In the genomic region with DNA sequence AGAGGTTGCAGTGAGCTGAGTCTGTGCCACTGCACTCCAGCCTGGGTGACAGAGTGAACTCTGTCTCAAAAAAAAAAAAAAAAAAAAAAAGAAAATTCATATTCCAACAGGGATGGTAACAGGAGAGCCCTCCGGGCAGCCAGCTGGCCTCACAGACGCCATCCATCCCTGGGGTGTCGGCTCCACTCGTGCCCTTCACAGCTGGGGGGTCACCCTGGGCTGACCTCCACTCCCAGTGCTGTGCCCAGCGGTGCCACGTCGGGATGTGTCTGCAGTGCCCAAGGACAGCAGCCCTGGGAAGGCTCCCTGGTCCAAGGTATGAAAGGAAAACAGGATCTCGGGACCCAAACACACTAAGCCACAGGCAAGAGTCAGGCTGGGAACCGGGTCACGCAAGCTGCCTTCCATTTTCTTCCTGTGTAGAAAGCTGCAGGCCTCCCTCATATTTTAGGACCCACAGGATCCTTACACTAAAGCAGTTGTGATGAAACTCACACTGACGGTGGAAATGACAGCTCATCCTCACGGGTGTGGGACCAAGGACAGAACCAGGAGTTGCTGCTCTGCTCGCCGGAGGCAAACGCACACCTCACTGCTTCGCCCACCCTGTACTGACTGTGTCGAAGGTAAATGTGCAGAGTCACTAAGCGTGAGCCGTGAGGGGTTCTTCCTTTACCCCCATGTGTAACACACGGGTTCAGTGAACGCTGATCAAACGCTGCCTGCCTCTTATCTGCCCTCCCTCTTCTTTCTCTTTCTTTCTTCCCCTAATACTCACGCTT, we compare ENCODE assay signal across 9 cellular contexts. TPM values are rescaled to one million over a fixed set of nuclear protein-coding genes. Genes with fewer than 3 reads are reported as not detected.
DNase-seq lines count a peak whose midpoint lies in the region; ATAC-seq, FAIRE-seq and TF ChIP-seq lines count a peak whose summit lies in the region.
"Had no signal": no experiment of that assay in that cellular context is flagged by ENCODE, and none has a peak within 500 bp of the region (broad histone marks: within the 10 kb centered on the region; RNA-seq: fewer than 3 reads in every experiment).

No MANE protein-coding gene starts in this region.

- peaks cover 8% of the 10 kb centered on the region for H3K36me3 Mint-ChIP-seq in activated T-helper 1 cell treated with anti-CD3 and anti-CD28 coated beads, Interleukin-12 subunit alpha, Interleukin-12 subunit beta, Interleukin-2, Interleukin-4 antibody, amounts not matched to agents 30 ng/mL and 10 ng/mL and 1 ng/mL, durations not matched to agents 14 hours and 24 hours and 36 hours (ENCODE audit: low read depth)

- peak overlapping the region; percentile 98 for H3K4me2 ChIP-seq in HepG2 (ENCODE audit: low read depth, low read length)

- H3K27ac ChIP-seq in HepG2 (ENCODE audit: extremely low read length, insufficient read depth, low read length) = peak overlapping the region; percentile 98
- H3K27ac ChIP-seq in suprapubic skin = peak overlapping the region; percentile 49
- no peak overlapping the region for H3K27ac ChIP-seq in tibial artery

- ATAC-seq in HepG2 (peak; percentile 14), GM21737 (IDR thresholded peaks at IDR 0.05; ENCODE audit: unreplicated experiment) (no peak), GM19452 (IDR thresholded peaks at IDR 0.05; ENCODE audit: unreplicated experiment) (no peak)

- peak; percentile 4 for FAIRE-seq in HepG2 (lab: Jason Lieb, UNC)

- H3K4me3 ChIP-seq in HepG2 (replicated peaks in 1 of 3; ENCODE audit: insufficient read depth in 1 of 3, low read depth in 2 of 3, low read length in 3 of 3) (peak overlapping the region; percentile 55 to 82 (median 60)), suprapubic skin (no peak overlapping the region), tibial artery (no peak overlapping the region)
- H3K4me3 ChIP-seq: thyroid gland had no signal

- peaks cover 58% of the 10 kb centered on the region for H3K4me1 Mint-ChIP-seq in activated T-helper 1 cell treated with anti-CD3 and anti-CD28 coated beads, Interleukin-12 subunit alpha, Interleukin-12 subunit beta, Interleukin-2, Interleukin-4 antibody, amounts not matched to agents 30 ng/mL and 10 ng/mL and 1 ng/mL, durations not matched to agents 14 hours and 24 hours and 36 hours (ENCODE audit: low read depth)

- intact Hi-C loops in activated T-helper 1 cell treated with anti-CD3 and anti-CD28 coated beads, Interleukin-12 subunit alpha, Interleukin-12 subunit beta, Interleukin-2, Interleukin-4 antibody, amounts not matched to agents 30 ng/mL and 10 ng/mL and 1 ng/mL, durations not matched to agents 14 hours and 24 hours and 36 hours (cut with micrococcal nuclease) = loop anchor here (10.0 kb wide), 2 partner anchors 212 to 688 kb away; a partner anchor contains a TSS
- intact Hi-C loops in HepG2 (cut with micrococcal nuclease; ENCODE audit: unreplicated experiment) = loop anchor here (1.0 to 2.0 kb wide), 2 partner anchors 34 to 54 kb away; no protein-coding TSS in a partner anchor
- intact Hi-C loops in tibial artery (cut with DNase I; ENCODE audit: low total_unique reads) = no loop called here

- H3K27me3 ChIP-seq in HepG2 (ENCODE audit: control insufficient read depth in 1 of 2, insufficient read depth in 2 of 2, low read length in 2 of 2) (no peaks in the 10 kb centered on the region; a peak in 1 of 5 replicates), suprapubic skin (no peaks in the 10 kb centered on the region), tibial artery (no peaks in the 10 kb centered on the region)
- H3K27me3 ChIP-seq: thyroid gland had no signal

- H3K9ac ChIP-seq in HepG2 (ENCODE audit: insufficient read depth, low read depth, low read length) = peak overlapping the region; percentile 92

- in situ Hi-C loops in HepG2 (cut with HindIII; ENCODE audit: extremely low pct_ligation_motif_present, low pct_unique_long_range_greater_than_20kb) = loop anchor here (5.0 kb wide), 1 partner anchor 36 kb away; no protein-coding TSS in a partner anchor

- H2AFZ ChIP-seq in HepG2 (ENCODE audit: low read length) = no peak overlapping the region

- CTCF ChIA-PET in HepG2 (lab: Yijun Ruan, JAX; ENCODE audit: low intra/inter-chr PET ratio, low total read pairs) = interaction anchor here (1.8 kb wide), 1 partner anchor 33 kb away, joined by 6 read pairs; no protein-coding TSS in a partner anchor

- peak overlapping the region; percentile 72 for H3K27ac Mint-ChIP-seq in activated T-helper 1 cell treated with anti-CD3 and anti-CD28 coated beads, Interleukin-12 subunit alpha, Interleukin-12 subunit beta, Interleukin-2, Interleukin-4 antibody, amounts not matched to agents 30 ng/mL and 10 ng/mL and 1 ng/mL, durations not matched to agents 14 hours and 24 hours and 36 hours

- WGBS in HepG2 (ENCODE audit: low lambda C conversion rate) = 2% methylated on average over 13 of the region's 23 CpGs
- 76% methylated on average over 23 of the region's 23 CpGs for WGBS in suprapubic skin

- TF ChIP-seq POLR2A in HepG2 (IDR thresholded peaks at IDR 0.05; ENCODE audit: insufficient read depth in 1 of 2, low read depth in 2 of 2, low read length in 2 of 2) (peak in 1 of 2 experiments; percentile 44; a peak in 1 of 4 replicates), suprapubic skin (IDR thresholded peaks at IDR 0.05) (no peak)

- peak; percentile 27 for DNase-seq in stimulated activated CD4-positive, alpha-beta T cell treated with anti-CD3 and anti-CD28 coated beads, Interleukin-15, amount 100 ng/mL, for 24 hours
- DNase-seq in stimulated activated CD4-positive, alpha-beta T cell treated with anti-CD3 and anti-CD28 coated beads, Interleukin-2, amount 100 ng/mL, for 24 hours = no peak
- no peak for DNase-seq in activated T-helper 1 cell treated with anti-CD3 and anti-CD28 coated beads, Interleukin-12 subunit alpha, Interleukin-12 subunit beta, Interleukin-2, Interleukin-4 antibody, amounts not matched to agents 30 ng/mL and 10 ng/mL and 1 ng/mL, durations not matched to agents 14 hours and 24 hours and 36 hours (ENCODE audit: low spot score)
- DNase-seq in HepG2 (ENCODE audit: low spot score) (peak; percentile 21), suprapubic skin (ENCODE audit: low spot score in 2 of 2) (no peak), tibial artery (no peak)
- DNase-seq: thyroid gland had no signal

- peak; percentile 19; the same call in 1 of the 2 replicates for TF ChIP-seq RAD21 in HepG2 (CRISPR knock-in tag; IDR thresholded peaks at IDR 0.05)

- H3K36me3 ChIP-seq in HepG2 (replicated peaks in 1 of 2; ENCODE audit: control insufficient read depth in 1 of 2, insufficient read depth in 2 of 2, low read length in 2 of 2) = peaks cover 1 to 2% of the 10 kb centered on the region in 2 experiments; a peak in 1 of 5 replicates
- no peaks in the 10 kb centered on the region for H3K36me3 ChIP-seq in suprapubic skin
- H3K36me3 ChIP-seq in tibial artery = peaks cover 0 to 4% (median 0%) of the 10 kb centered on the region in 3 donors
- H3K36me3 ChIP-seq: thyroid gland had no signal

- H3K9me3 Mint-ChIP-seq in activated T-helper 1 cell treated with anti-CD3 and anti-CD28 coated beads, Interleukin-12 subunit alpha, Interleukin-12 subunit beta, Interleukin-2, Interleukin-4 antibody, amounts not matched to agents 30 ng/mL and 10 ng/mL and 1 ng/mL, durations not matched to agents 14 hours and 24 hours and 36 hours = no peaks in the 10 kb centered on the region

- TF ChIP-seq EP300 in HepG2 (IDR thresholded peaks at IDR 0.05; ENCODE audit: low read depth in 2 of 2, low read length in 2 of 2) (no peak), HepG2 (CRISPR knock-in tag; IDR thresholded peaks at IDR 0.05; ENCODE audit: borderline replicate concordance) (no peak), suprapubic skin (IDR thresholded peaks at IDR 0.05) (no peak)

- H3K4me1 ChIP-seq in HepG2 (ENCODE audit: insufficient read depth, low read length) (peaks cover 92% of the 10 kb centered on the region), suprapubic skin (peaks cover 85% of the 10 kb centered on the region), tibial artery (peaks cover 0 to 46% (median 20%) of the 10 kb centered on the region in 4 donors)

- POLR2A ChIA-PET in HepG2 (lab: Yijun Ruan, JAX) = interaction anchor here (0.6 to 6.0 kb wide), 19 partner anchors 12 to 836 kb away, joined by 3 to 200 read pairs (median 13); no protein-coding TSS in a partner anchor

- no peak for TF ChIP-seq CTCF in HepG2 (CRISPR knock-in tag; IDR thresholded peaks at IDR 0.05)
- TF ChIP-seq CTCF in suprapubic skin (IDR thresholded peaks at IDR 0.05) = no peak
- no peak for TF ChIP-seq CTCF in tibial artery (IDR thresholded peaks at IDR 0.05)

- H3K79me2 ChIP-seq in HepG2 (ENCODE audit: insufficient read depth, low read length) = peaks cover 68% of the 10 kb centered on the region

- H3K27me3 Mint-ChIP-seq in activated T-helper 1 cell treated with anti-CD3 and anti-CD28 coated beads, Interleukin-12 subunit alpha, Interleukin-12 subunit beta, Interleukin-2, Interleukin-4 antibody, amounts not matched to agents 30 ng/mL and 10 ng/mL and 1 ng/mL, durations not matched to agents 14 hours and 24 hours and 36 hours (ENCODE audit: insufficient read depth) = no peaks in the 10 kb centered on the region

- H3K9me3 ChIP-seq in HepG2 (ENCODE audit: low read length) (no peaks in the 10 kb centered on the region), suprapubic skin (no peaks in the 10 kb centered on the region), tibial artery (no peaks in the 10 kb centered on the region)
- H3K9me3 ChIP-seq: thyroid gland had no signal

- peak overlapping the region; percentile 80 for H3K4me3 Mint-ChIP-seq in activated T-helper 1 cell treated with anti-CD3 and anti-CD28 coated beads, Interleukin-12 subunit alpha, Interleukin-12 subunit beta, Interleukin-2, Interleukin-4 antibody, amounts not matched to agents 30 ng/mL and 10 ng/mL and 1 ng/mL, durations not matched to agents 14 hours and 24 hours and 36 hours

- BruUV-seq in HepG2 (replicated peaks; lab: Mats Ljungman, UMichigan) = TSS peak; percentile 86

- peaks cover 16% of the 10 kb centered on the region; the same call in 1 of the 2 replicates for H4K20me1 ChIP-seq in HepG2 (ENCODE audit: insufficient read depth, low read length)

RNA-seq across cellular contexts. Expression of a gene that starts 5.3 kb away (rescaled TPM):
- total RNA-seq in activated T-helper 1 cell treated with anti-CD3 and anti-CD28 coated beads, Interleukin-12 subunit alpha, Interleukin-12 subunit beta, Interleukin-2, Interleukin-4 antibody, amounts not matched to agents 30 ng/mL and 10 ng/mL and 1 ng/mL, durations not matched to agents 14 hours and 24 hours and 36 hours = 24.4 and 26.6 TPM in 2 replicates
- total RNA-seq in HepG2 (2016; rRNA removed; fragmentation: Illumina TruSeq; extraction: Trizol) (7.4 and 14.0 TPM in 2 replicates), suprapubic skin (10 to 100 TPM in 3 of 4 donors, 1 to 10 TPM in 1; 8.6 to 29.0 (median 21.5) TPM)
- total RNA-seq in HepG2 (2016; cell fraction: cytosol; rRNA removed; fragmentation: Illumina TruSeq; extraction: Trizol; ENCODE audit: low read depth) = 9.5 and 12.5 TPM in 2 replicates
- 5.2 and 15.7 TPM in 2 replicates for total RNA-seq in HepG2 (2016; cell fraction: insoluble cytoplasmic fraction; rRNA removed; fragmentation: Illumina TruSeq; extraction: Trizol)
- 6.9 and 7.7 TPM in 2 replicates for total RNA-seq in HepG2 (2016; cell fraction: membrane; rRNA removed; fragmentation: Illumina TruSeq; extraction: Trizol)
- 21.8 and 25.8 TPM in 2 replicates for total RNA-seq in HepG2 (2016; cell fraction: nucleus; rRNA removed; fragmentation: Illumina TruSeq; extraction: Trizol)
- polyA plus RNA-seq in HepG2 (2011; rRNA removed) = 18.5 and 25.6 TPM in 2 replicates
- polyA plus RNA-seq in HepG2 (2011; cell fraction: cytosol; rRNA removed) = 11.8 and 15.1 TPM in 2 replicates
- 164 and 213 TPM in 2 replicates for polyA plus RNA-seq in HepG2 (2011; cell fraction: nucleus; rRNA removed)
- 28.2 and 30.9 TPM in 2 replicates for polyA plus RNA-seq in HepG2 (2012)
- polyA plus RNA-seq in HepG2 (2016; cell fraction: cytosol; fragmentation: Illumina TruSeq; extraction: Trizol; ENCODE audit: low read depth) = 1.4 and 1.6 TPM in 2 replicates
- polyA plus RNA-seq in HepG2 (2016; cell fraction: insoluble cytoplasmic fraction; fragmentation: Illumina TruSeq; extraction: Trizol; ENCODE audit: low read depth) = 6.3 and 7.6 TPM in 2 replicates
- 3.2 and 3.7 TPM in 2 replicates for polyA plus RNA-seq in HepG2 (2016; cell fraction: membrane; fragmentation: Illumina TruSeq; extraction: Trizol; ENCODE audit: low read depth)
- polyA plus RNA-seq in HepG2 (2016; cell fraction: nucleus; fragmentation: Illumina TruSeq; extraction: Trizol; ENCODE audit: insufficient read depth, low read depth) = 88.5 and 93.5 TPM in 2 replicates
- polyA minus RNA-seq in HepG2 (2011; rRNA and poly(A)+ RNA removed; ENCODE audit: low replicate concordance) = 6.3 and 47.1 TPM in 2 replicates
- 14.7 and 16.2 TPM in 2 replicates for polyA minus RNA-seq in HepG2 (2011; cell fraction: cytosol; rRNA and poly(A)+ RNA removed)
- 40.3 and 44.4 TPM in 2 replicates for polyA minus RNA-seq in HepG2 (2011; cell fraction: nucleus; rRNA and poly(A)+ RNA removed)

Comparison
In these comparisons a context has a peak if more than half of its experiments do, and no peak if none do; other contexts are left out.
1. DNase-seq: peak in stimulated activated CD4-positive, alpha-beta T cell treated with anti-CD3 and anti-CD28 coated beads, Interleukin-15, amount 100 ng/mL, for 24 hours (single experiment) and HepG2 (single experiment); none in stimulated activated CD4-positive, alpha-beta T cell treated with anti-CD3 and anti-CD28 coated beads, Interleukin-2, amount 100 ng/mL, for 24 hours (0 of 2), activated T-helper 1 cell treated with anti-CD3 and anti-CD28 coated beads, Interleukin-12 subunit alpha, Interleukin-12 subunit beta, Interleukin-2, Interleukin-4 antibody, amounts not matched to agents 30 ng/mL and 10 ng/mL and 1 ng/mL, durations not matched to agents 14 hours and 24 hours and 36 hours (single experiment), suprapubic skin (0 of 2) and tibial artery (0 of 2).
2. H3K27ac ChIP-seq: peak in HepG2 (single experiment) and suprapubic skin (single experiment); none in tibial artery (0 of 2).
3. H3K4me3 ChIP-seq: peak in HepG2 (3 of 3); none in suprapubic skin (single experiment) and tibial artery (0 of 2).